In genomic region chr17:48997827-48998556, GRCh38 we compare ENCODE assay signal across 1 cellular context.
TF ChIP-seq lines count a peak whose summit lies in the region.

No MANE protein-coding gene starts in this region.

TF ChIP-seq in HepG2, 621 proteins besides CTCF, POLR2A, EP300 and RAD21 (continued from another document and continues in another):
- 0 out of 2 replicates have a peak, but pooled peaks have one; percentile 30 for TF ChIP-seq ZNF318 (CRISPR knock-in tag; IDR thresholded peaks at IDR 0.05)
- no peak; the same call in 1 of the 2 replicates for TF ChIP-seq ZNF441 (CRISPR knock-in tag; IDR thresholded peaks at IDR 0.05; ENCODE audit: borderline replicate concordance)
- TF ChIP-seq ZNF547 (CRISPR knock-in tag; IDR thresholded peaks at IDR 0.05) = peak; percentile 65; the same call in 1 of the 2 replicates
- TF ChIP-seq MXI1 (IDR thresholded peaks at IDR 0.05; ENCODE audit: borderline replicate concordance, low read depth, low read length) = 0 out of 3 replicates have a peak, but pooled peaks have one; percentile 20
- peak; percentile 63; the same call in 1 of the 2 replicates for TF ChIP-seq THAP9 (CRISPR knock-in tag; IDR thresholded peaks at IDR 0.05; ENCODE audit: borderline replicate concordance)
- TF ChIP-seq FOXM1 (CRISPR knock-in tag; IDR thresholded peaks at IDR 0.05) = peak; percentile 41; the same call in 1 of the 2 replicates
- TF ChIP-seq HNRNPL (IDR thresholded peaks at IDR 0.05; ENCODE audit: low read depth, low read length) = peak; percentile 69
- TF ChIP-seq SKIL (CRISPR knock-in tag; IDR thresholded peaks at IDR 0.05; ENCODE audit: borderline replicate concordance) = no peak
- TF ChIP-seq NR2F2 (IDR thresholded peaks at IDR 0.05; ENCODE audit: borderline replicate concordance, low read depth) = no peak
- TF ChIP-seq ATF4 (CRISPR knock-in tag; IDR thresholded peaks at IDR 0.05) = no peak
- 0 out of 2 replicates have a peak, but pooled peaks have one; percentile 44 for TF ChIP-seq ZNF451 (CRISPR knock-in tag; IDR thresholded peaks at IDR 0.05)
- TF ChIP-seq YEATS4 (CRISPR knock-in tag; IDR thresholded peaks at IDR 0.05; ENCODE audit: borderline replicate concordance) = no peak; the same call in 1 of the 2 replicates
- peak; percentile 45; the same call in 1 of the 2 replicates for TF ChIP-seq ZNF691 (CRISPR knock-in tag; IDR thresholded peaks at IDR 0.05; ENCODE audit: borderline replicate concordance, low read depth)
- no peak for TF ChIP-seq ZC3H4 (CRISPR knock-in tag; IDR thresholded peaks at IDR 0.05; ENCODE audit: borderline replicate concordance)
- peak; percentile 7; the same call in 1 of the 2 replicates for TF ChIP-seq PITX1 (CRISPR knock-in tag; IDR thresholded peaks at IDR 0.05)
- 0 out of 2 replicates have a peak, but pooled peaks have one; percentile 51 for TF ChIP-seq ZNF75D (CRISPR knock-in tag; IDR thresholded peaks at IDR 0.05; ENCODE audit: borderline replicate concordance)
- TF ChIP-seq CEBPB (IDR thresholded peaks at IDR 0.05; ENCODE audit: borderline replicate concordance, low read depth, low read length) = no peak
- TF ChIP-seq ZUFSP (CRISPR knock-in tag; IDR thresholded peaks at IDR 0.05; ENCODE audit: borderline replicate concordance) = no peak
- 0 out of 2 replicates have a peak, but pooled peaks have one; percentile 22 for TF ChIP-seq SP2 (CRISPR knock-in tag; IDR thresholded peaks at IDR 0.05)
- no peak for TF ChIP-seq RCOR2 (CRISPR knock-in tag; IDR thresholded peaks at IDR 0.05)
- TF ChIP-seq TEF (CRISPR knock-in tag; IDR thresholded peaks at IDR 0.05) = 0 out of 2 replicates have a peak, but pooled peaks have one; percentile 15
- TF ChIP-seq THRA (CRISPR knock-in tag; IDR thresholded peaks at IDR 0.05; ENCODE audit: borderline replicate concordance) = no peak
- peak; percentile 39; the same call in 1 of the 2 replicates for TF ChIP-seq HOXA3 (CRISPR knock-in tag; IDR thresholded peaks at IDR 0.05)
- TF ChIP-seq ZNF263 (CRISPR knock-in tag; IDR thresholded peaks at IDR 0.05) = peak; percentile 41
- no peak for TF ChIP-seq TCF12 (IDR thresholded peaks at IDR 0.05)
- no peak for TF ChIP-seq TCF12 (CRISPR knock-in tag; IDR thresholded peaks at IDR 0.05)
- TF ChIP-seq BRF2 (CRISPR knock-in tag; IDR thresholded peaks at IDR 0.05) = no peak
- peak; percentile 14; the same call in 1 of the 2 replicates for TF ChIP-seq ZNF773 (CRISPR knock-in tag; IDR thresholded peaks at IDR 0.05; ENCODE audit: borderline replicate concordance)
- TF ChIP-seq U2AF1 (optimal IDR thresholded peaks at IDR 0.05; ENCODE audit: low read depth, low read length) = no peak
- TF ChIP-seq TMF1 (CRISPR knock-in tag; IDR thresholded peaks at IDR 0.05; ENCODE audit: low read depth) = 0 out of 2 replicates have a peak, but pooled peaks have one; percentile 75
- no peak for TF ChIP-seq SNAI1 (CRISPR knock-in tag; IDR thresholded peaks at IDR 0.05; ENCODE audit: borderline replicate concordance)
- 0 out of 2 replicates have a peak, but pooled peaks have one; percentile 57 for TF ChIP-seq ZNF446 (CRISPR knock-in tag; IDR thresholded peaks at IDR 0.05)
- peak; percentile 73; the same call in 1 of the 2 replicates for TF ChIP-seq ZC3H13 (CRISPR knock-in tag; IDR thresholded peaks at IDR 0.05)
- no peak for TF ChIP-seq THAP7 (CRISPR knock-in tag; IDR thresholded peaks at IDR 0.05)
- TF ChIP-seq ZNF703 (CRISPR knock-in tag; IDR thresholded peaks at IDR 0.05; ENCODE audit: borderline replicate concordance) = peak; percentile 74; the same call in 1 of the 2 replicates
- no peak; the same call in 1 of the 2 replicates for TF ChIP-seq ZNF619 (CRISPR knock-in tag; IDR thresholded peaks at IDR 0.05)
- TF ChIP-seq CEBPG (CRISPR knock-in tag; IDR thresholded peaks at IDR 0.05) = no peak
- no peak for TF ChIP-seq TARDBP (CRISPR knock-in tag; IDR thresholded peaks at IDR 0.05)
